In the genomic region with DNA sequence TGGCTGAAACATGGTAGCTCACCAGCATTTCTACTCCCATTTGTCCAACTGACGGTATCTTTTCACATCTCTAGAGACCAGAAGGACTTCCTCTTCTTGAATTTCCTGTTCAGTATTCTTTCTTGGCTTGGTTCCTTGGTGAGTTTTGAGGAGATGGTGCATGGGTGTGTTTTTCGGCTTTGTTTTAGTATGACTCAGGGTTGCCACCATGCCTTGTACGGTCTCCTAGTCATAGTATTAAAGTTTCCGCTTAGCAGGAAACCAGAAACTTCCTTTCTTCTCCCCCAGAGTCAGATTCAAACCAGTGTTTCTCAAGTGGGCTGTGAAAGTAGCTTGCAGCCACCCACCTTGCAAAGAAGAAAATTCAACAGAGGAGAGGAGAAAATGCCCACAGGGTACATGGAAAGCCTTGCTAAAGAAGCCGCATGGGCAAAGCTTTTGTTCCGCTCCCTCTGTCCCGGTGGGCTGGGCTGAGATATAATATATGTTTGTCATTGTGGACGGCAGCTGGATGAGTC, we compare ENCODE assay signal across 8 cellular contexts. TPM values are rescaled to one million over a fixed set of nuclear protein-coding genes. Genes with fewer than 3 reads are reported as not detected.
A peak's percentile ranks its signal among the peaks of the same experiment; 100 is the strongest.
DNase-seq lines count a peak whose midpoint lies in the region; ATAC-seq and TF ChIP-seq lines count a peak whose summit lies in the region.

No MANE protein-coding gene starts in this region.

- WGBS in esophagus, 2 donors: 21 to 47% methylated on average over 8 of the region's 8 CpGs
- 39 to 74% methylated on average over 8 of the region's 8 CpGs for WGBS in sigmoid colon, 2 donors

- intact Hi-C loops in sigmoid colon (cut with DNase I): loop anchor here (10.0 kb wide), 2 partner anchors 198 to 372 kb away; no protein-coding TSS in a partner anchor

- H3K36me3 ChIP-seq in esophagus (ENCODE audit: control insufficient read depth in 2 of 2, insufficient read depth in 2 of 2, low read length in 1 of 2) (peaks cover 3 to 8% of the 10 kb centered on the region in 2 donors), sigmoid colon (peaks cover 0 to 9% (median 0%) of the 10 kb centered on the region in 4 donors)

- TF ChIP-seq POLR2A in sigmoid colon (IDR thresholded peaks at IDR 0.05): no peak

- H3K4me3 ChIP-seq in esophagus (ENCODE audit: low read depth in 1 of 2, low read length in 2 of 2) (no peak overlapping the region), sigmoid colon (peak overlapping the region in 2 of 4 donors; percentile 7 to 12)

- H3K27me3 ChIP-seq in esophagus (ENCODE audit: control insufficient read depth in 1 of 2, insufficient read depth in 2 of 2, low read length in 2 of 2) (no peaks in the 10 kb centered on the region), sigmoid colon (no peaks in the 10 kb centered on the region)

- H3K4me1 ChIP-seq in esophagus (ENCODE audit: control insufficient read depth in 2 of 2, insufficient read depth in 2 of 2, low read length in 1 of 2) (peaks cover 0 to 22% of the 10 kb centered on the region in 2 donors), sigmoid colon (peaks cover 0 to 91% (median 90%) of the 10 kb centered on the region in 4 donors)

- no peak for TF ChIP-seq CTCF in sigmoid colon (IDR thresholded peaks at IDR 0.05)

- DNase-seq in activated CD4-positive, CD25-positive, alpha-beta regulatory T cell (lab: John Stamatoyannopoulos, UW): no peak
- DNase-seq in T-helper 22 cell (ENCODE audit: low read depth): peak; percentile 53
- no peak for DNase-seq in sigmoid colon
- DNase-seq in DMS153 (lab: John Stamatoyannopoulos, UW): no peak
- DNase-seq in NCI-H2227 (lab: John Stamatoyannopoulos, UW; ENCODE audit: unreplicated experiment): no peak

- ATAC-seq in activated CD4-positive, CD25-positive, alpha-beta regulatory T cell treated with anti-CD3 and anti-CD28 coated beads, Interleukin-2, amount 50 U/mL, for 24 hours: peak; percentile 91 to 92
- peak; percentile 89 for ATAC-seq in HG03025 (IDR thresholded peaks at IDR 0.05; ENCODE audit: low FRiP score, unreplicated experiment)

- H3K27ac ChIP-seq in esophagus (ENCODE audit: low read depth in 2 of 2, low read length in 1 of 2): peak overlapping the region; percentile 92 to 93
- H3K27ac ChIP-seq in sigmoid colon: peak overlapping the region; percentile 28 to 97 (median 90)

- H3K9me3 ChIP-seq in esophagus (ENCODE audit: control insufficient read depth in 2 of 2, insufficient read depth in 1 of 2, low read depth in 1 of 2, low read length in 1 of 2) (no peaks in the 10 kb centered on the region), sigmoid colon (no peaks in the 10 kb centered on the region)

- TF ChIP-seq EP300 in sigmoid colon (IDR thresholded peaks at IDR 0.05): no peak

RNA-seq across cellular contexts. Expression of a gene that starts 5.7 kb away (rescaled TPM):
- polyA plus RNA-seq in esophagus: 100 to 1,000 TPM; 133 to 198 TPM
- total RNA-seq in sigmoid colon: 100 to 1,000 TPM; 197 to 552 (median 326) TPM
- 100 to 1,000 TPM in 2 of 3 donors, 10 to 100 TPM in 1; 77.2 to 285 (median 109) TPM for polyA plus RNA-seq in sigmoid colon

RNA-seq across cellular contexts. Expression of a gene that starts 55.1 kb away (rescaled TPM):
- polyA plus RNA-seq in esophagus (10 to 100 TPM; 10.0 to 12.6 TPM), sigmoid colon (under 1 TPM in 1 of 3 donors, not detected in 2; 0.03 TPM)
- total RNA-seq in sigmoid colon: 1 to 10 TPM in 1 of 4 donors, not detected in 3; 1.1 TPM

Comparison
In these comparisons a context has a peak if more than half of its experiments do, and no peak if none do; other contexts are left out.
1. RNA of a gene that starts 55.1 kb away (polyA plus RNA-seq): 10.0 to 12.6 TPM in esophagus; 0.03 TPM in sigmoid colon; every median in the first group is over 10 times any median in the second.